In genomic region chr12:114683709-114684097, GRCh38 we compare ENCODE assay signal across 8 cellular contexts. TPM values are rescaled to one million over a fixed set of nuclear protein-coding genes. Genes with fewer than 3 reads are reported as not detected.
DNase-seq lines count a peak whose midpoint lies in the region; ATAC-seq and TF ChIP-seq lines count a peak whose summit lies in the region.

No MANE protein-coding gene starts in this region.

- no peaks in the 10 kb centered on the region for H3K27me3 ChIP-seq in BJ (ENCODE audit: control insufficient read depth, insufficient read depth, low read length)
- peaks cover 0 to 36% (median 24%) of the 10 kb centered on the region in 4 donors for H3K27me3 ChIP-seq in esophagus muscularis mucosa

- peak overlapping the region; percentile 98 for H3K27ac ChIP-seq in RWPE1
- peak overlapping the region; percentile 87 to 92 (median 90) for H3K27ac ChIP-seq in esophagus muscularis mucosa (replicated peaks in 1 of 4)

- POLR2A ChIA-PET in BJ (lab: Charles Lee), result interaction anchor here (0.5 to 2.2 kb wide), 22 partner anchors 8 to 1078 kb away, joined by 3 to 13 read pairs (median 4); no protein-coding TSS in a partner anchor
- POLR2A ChIA-PET in RWPE1 (lab: Yijun Ruan, JAX; ENCODE audit: low non-redundant PET), result interaction anchor here (0.6 to 0.8 kb wide), 9 partner anchors 11 to 940 kb away, joined by 3 to 4 read pairs (median 3); no protein-coding TSS in a partner anchor

- peaks cover 50% of the 10 kb centered on the region for H3K27me3 Mint-ChIP-seq in nephron progenitor cell (ENCODE audit: low read depth, poor library complexity)

- WGBS in esophagus muscularis mucosa, result under 1% methylated on average over 19 of the region's 19 CpGs

- H3K36me3 ChIP-seq in BJ (ENCODE audit: control insufficient read depth, insufficient read depth, low read length) (peaks cover 17% of the 10 kb centered on the region), esophagus muscularis mucosa (peaks cover 0 to 18% (median 4%) of the 10 kb centered on the region in 4 donors)

- no peak for ATAC-seq in GM18870 (IDR thresholded peaks at IDR 0.05; ENCODE audit: unreplicated experiment)

- no peaks in the 10 kb centered on the region for H3K9me3 ChIP-seq in esophagus muscularis mucosa

- peak overlapping the region; percentile 93 for H3K4me3 ChIP-seq in BJ (ENCODE audit: low read depth, low read length)
- H3K4me3 ChIP-seq in esophagus muscularis mucosa, result peak overlapping the region; percentile 69 to 81 (median 72)

- peak overlapping the region; percentile 98 for H3K4me3 Mint-ChIP-seq in nephron progenitor cell

- TF ChIP-seq POLR2A in esophagus muscularis mucosa (IDR thresholded peaks at IDR 0.05; ENCODE audit: low read depth), result no peak

- peaks cover 12% of the 10 kb centered on the region for H3K36me3 Mint-ChIP-seq in nephron progenitor cell (ENCODE audit: low read depth)

- no peaks in the 10 kb centered on the region for H3K9me3 Mint-ChIP-seq in nephron progenitor cell

- intact Hi-C loops in esophagus muscularis mucosa (cut with DNase I), result no loop called here

- CTCF ChIA-PET in BJ (lab: Yijun Ruan, JAX), result interaction anchor here (0.6 to 3.1 kb wide), 32 partner anchors 8 to 1266 kb away, joined by 3 to 14 read pairs (median 5); no protein-coding TSS in a partner anchor
- CTCF ChIA-PET in RWPE1 (lab: Yijun Ruan, JAX), result interaction anchor here (0.5 to 1.6 kb wide), 14 partner anchors 14 to 1203 kb away, joined by 3 to 6 read pairs (median 3); no protein-coding TSS in a partner anchor

- DNase-seq in BJ (ENCODE audit: low read depth) (no peak), RWPE1 (ENCODE audit: low spot score) (no peak), esophagus muscularis mucosa (ENCODE audit: extremely low spot score) (no peak), nephron progenitor cell (peak; percentile 45), NCI-H1436 treated with DMSO at 0.1 percent for 48 hours (lab: John Stamatoyannopoulos, UW) (no peak), EL (no peak), NCI-H2081 treated with DMSO at 0.1 percent for 48 hours (lab: John Stamatoyannopoulos, UW) (no peak)

- no peak for TF ChIP-seq EP300 in esophagus muscularis mucosa (IDR thresholded peaks at IDR 0.05)

- H3K4me1 Mint-ChIP-seq in nephron progenitor cell, result peaks cover 78% of the 10 kb centered on the region

- peaks cover 0 to 50% (median 38%) of the 10 kb centered on the region in 4 donors for H3K4me1 ChIP-seq in esophagus muscularis mucosa

- peak overlapping the region; percentile 97 for H3K27ac Mint-ChIP-seq in nephron progenitor cell

- no peak for TF ChIP-seq CTCF in BJ (IDR thresholded peaks at IDR 0.05; ENCODE audit: insufficient read depth, low read depth, low read length)
- TF ChIP-seq CTCF in RWPE1 (conservative IDR thresholded peaks at IDR 0.05; ENCODE audit: low read depth), result no peak
- no peak for TF ChIP-seq CTCF in esophagus muscularis mucosa (IDR thresholded peaks at IDR 0.05)
- no peak for TF ChIP-seq CTCF in nephron progenitor cell (IDR thresholded peaks at IDR 0.05)

RNA-seq across cellular contexts. Expression of gene TBX3, which starts 0.3 kb away (rescaled TPM):
- 66.4 and 75.7 TPM in 2 replicates for polyA plus RNA-seq in BJ (2011; rRNA removed)
- 71.2 and 93.8 TPM in 2 replicates for polyA minus RNA-seq in BJ (2011; rRNA and poly(A)+ RNA removed)
- 10 to 100 TPM in 1 of 4 donors, 1 to 10 TPM in 3; 5.3 to 10.4 (median 8.6) TPM for total RNA-seq in esophagus muscularis mucosa
